1 cellular context compared by ENCODE assay signal in the genomic region with DNA sequence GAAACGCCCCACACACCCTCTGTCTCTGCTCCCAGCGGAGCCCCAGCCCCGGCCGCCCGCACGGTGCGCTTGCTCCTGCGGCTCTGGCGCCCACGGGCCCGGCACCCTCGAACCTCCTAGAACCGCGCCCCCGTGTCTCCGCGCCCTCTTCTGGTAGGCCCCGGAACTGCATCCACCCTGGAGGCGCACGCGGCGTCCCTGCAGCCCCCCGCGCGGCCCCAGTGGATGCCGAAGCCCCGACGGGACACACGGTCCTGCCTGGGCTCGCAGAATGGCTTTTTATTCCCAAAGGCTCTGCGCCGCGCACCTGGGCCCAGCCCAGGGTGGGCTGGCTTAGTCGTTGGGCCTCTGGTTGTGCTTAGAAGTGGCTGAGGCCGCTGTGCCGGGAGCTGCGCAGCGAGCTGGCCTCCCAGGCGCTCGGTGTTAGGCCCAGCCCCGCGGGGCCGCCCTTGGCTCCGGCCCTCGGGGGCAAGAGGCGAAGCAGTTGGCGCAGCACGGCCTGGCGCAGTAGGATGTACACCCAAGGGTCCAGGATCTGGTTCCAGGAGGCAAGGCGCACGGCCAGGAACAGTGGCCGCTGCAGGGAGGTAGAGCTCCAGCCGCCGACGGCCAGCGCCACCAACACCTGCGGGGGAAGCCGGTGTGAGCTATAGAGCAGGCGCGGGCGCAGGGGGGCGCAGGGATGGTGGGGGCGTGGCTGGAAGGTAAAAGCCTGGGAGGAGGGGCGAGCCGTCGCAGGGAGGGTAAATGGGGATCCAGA.
TF ChIP-seq lines count a peak whose summit lies in the region.

No MANE protein-coding gene starts in this region.

TF ChIP-seq in HepG2, 621 proteins besides CTCF, POLR2A, EP300 and RAD21 (continued from another document and continues in another):
- TF ChIP-seq, protein P1, sequence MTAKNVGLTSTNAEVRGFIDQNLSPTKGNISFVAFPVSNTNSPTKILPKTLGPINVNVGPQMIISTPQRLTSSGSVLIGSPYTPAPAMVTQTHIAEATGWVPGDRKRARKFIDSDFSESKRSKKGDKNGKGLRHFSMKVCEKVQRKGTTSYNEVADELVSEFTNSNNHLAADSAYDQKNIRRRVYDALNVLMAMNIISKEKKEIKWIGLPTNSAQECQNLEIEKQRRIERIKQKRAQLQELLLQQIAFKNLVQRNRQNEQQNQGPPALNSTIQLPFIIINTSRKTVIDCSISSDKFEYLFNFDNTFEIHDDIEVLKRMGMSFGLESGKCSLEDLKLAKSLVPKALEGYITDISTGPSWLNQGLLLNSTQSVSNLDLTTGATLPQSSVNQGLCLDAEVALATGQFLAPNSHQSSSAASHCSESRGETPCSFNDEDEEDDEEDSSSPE (CRISPR knock-in tag; IDR thresholded peaks at IDR 0.05): no peak
- TF ChIP-seq TCF7 (IDR thresholded peaks at IDR 0.05; ENCODE audit: low read depth) (no peak), ZBTB7B (CRISPR knock-in tag; IDR thresholded peaks at IDR 0.05) (peak; percentile 93), ZSCAN20 (CRISPR knock-in tag; IDR thresholded peaks at IDR 0.05; ENCODE audit: borderline replicate concordance) (no peak), NKX3-1 (CRISPR knock-in tag; IDR thresholded peaks at IDR 0.05) (no peak), ZNF816 (CRISPR knock-in tag; IDR thresholded peaks at IDR 0.05; ENCODE audit: borderline replicate concordance) (no peak), ZBTB42 (CRISPR knock-in tag; IDR thresholded peaks at IDR 0.05) (no peak), ZNF24 (IDR thresholded peaks at IDR 0.05) (no peak), ZNF614 (CRISPR knock-in tag; IDR thresholded peaks at IDR 0.05; ENCODE audit: borderline replicate concordance) (peak; percentile 40; the same call in 1 of the 2 replicates), ZNF329 (CRISPR knock-in tag; IDR thresholded peaks at IDR 0.05; ENCODE audit: low read depth) (no peak), BCL6 (CRISPR knock-in tag; IDR thresholded peaks at IDR 0.05) (no peak), SP5 (CRISPR knock-in tag; IDR thresholded peaks at IDR 0.05; ENCODE audit: borderline replicate concordance, low read depth) (no peak), CBX1 (IDR thresholded peaks at IDR 0.05; ENCODE audit: low read depth) (no peak), TGIF2 (CRISPR knock-in tag; IDR thresholded peaks at IDR 0.05) (no peak), ZIK1 (CRISPR knock-in tag; IDR thresholded peaks at IDR 0.05; ENCODE audit: borderline replicate concordance, low read depth) (no peak), IRX3 (CRISPR knock-in tag; IDR thresholded peaks at IDR 0.05; ENCODE audit: borderline replicate concordance, low read depth) (no peak), RARA (CRISPR knock-in tag; IDR thresholded peaks at IDR 0.05) (no peak), SP140L (CRISPR knock-in tag; IDR thresholded peaks at IDR 0.05; ENCODE audit: borderline replicate concordance) (no peak), KAT7 (CRISPR knock-in tag; IDR thresholded peaks at IDR 0.05; ENCODE audit: borderline replicate concordance) (no peak), FOXA1 (IDR thresholded peaks at IDR 0.05) (no peak), FOXA1 (CRISPR knock-in tag; IDR thresholded peaks at IDR 0.05) (no peak), NFE2L2 (IDR thresholded peaks at IDR 0.05; ENCODE audit: low read length) (no peak), ZNF484 (CRISPR knock-in tag; IDR thresholded peaks at IDR 0.05; ENCODE audit: borderline replicate concordance, low read depth) (no peak), SMYD3 (CRISPR knock-in tag; IDR thresholded peaks at IDR 0.05) (no peak), SMAD9 (CRISPR knock-in tag; IDR thresholded peaks at IDR 0.05) (no peak), MEIS2 (CRISPR knock-in tag; IDR thresholded peaks at IDR 0.05) (no peak), ZNF17 (CRISPR knock-in tag; IDR thresholded peaks at IDR 0.05) (no peak), SSRP1 (CRISPR knock-in tag; IDR thresholded peaks at IDR 0.05) (no peak), GATAD1 (CRISPR knock-in tag; IDR thresholded peaks at IDR 0.05) (no peak), ZNF33A (CRISPR knock-in tag; IDR thresholded peaks at IDR 0.05; ENCODE audit: borderline replicate concordance) (no peak), ETV5 (CRISPR knock-in tag; IDR thresholded peaks at IDR 0.05; ENCODE audit: borderline replicate concordance) (0 out of 2 replicates have a peak, but pooled peaks have one; percentile 7), DNMT3B (CRISPR knock-in tag; conservative IDR thresholded peaks at IDR 0.05) (no peak), ZNF589 (CRISPR knock-in tag; conservative IDR thresholded peaks at IDR 0.05) (no peak), STAG1 (CRISPR knock-in tag; IDR thresholded peaks at IDR 0.05) (peak; percentile 59), FOXC1 (CRISPR knock-in tag; IDR thresholded peaks at IDR 0.05; ENCODE audit: borderline replicate concordance) (peak; percentile 47; the same call in 1 of the 2 replicates), LCORL (IDR thresholded peaks at IDR 0.05) (no peak), LCORL (CRISPR knock-in tag; IDR thresholded peaks at IDR 0.05) (no peak), ZFP36 (IDR thresholded peaks at IDR 0.05; ENCODE audit: borderline replicate concordance, low read depth, low read length, partially characterized antibody) (no peak), ZNF567 (CRISPR knock-in tag; IDR thresholded peaks at IDR 0.05; ENCODE audit: borderline replicate concordance) (no peak), NFYC (CRISPR knock-in tag; IDR thresholded peaks at IDR 0.05) (no peak), NR2C2 (CRISPR knock-in tag; IDR thresholded peaks at IDR 0.05; ENCODE audit: borderline replicate concordance) (no peak), ZFP41 (CRISPR knock-in tag; IDR thresholded peaks at IDR 0.05; ENCODE audit: borderline replicate concordance) (no peak), HHEX (CRISPR knock-in tag; IDR thresholded peaks at IDR 0.05) (no peak), ZNF263 (CRISPR knock-in tag; IDR thresholded peaks at IDR 0.05) (no peak), ZNF207 (IDR thresholded peaks at IDR 0.05; ENCODE audit: borderline replicate concordance) (no peak), PRMT3 (CRISPR knock-in tag; IDR thresholded peaks at IDR 0.05; ENCODE audit: borderline replicate concordance, low read depth) (no peak), ZNF432 (CRISPR knock-in tag; IDR thresholded peaks at IDR 0.05; ENCODE audit: borderline replicate concordance) (no peak), SIX1 (CRISPR knock-in tag; IDR thresholded peaks at IDR 0.05; ENCODE audit: borderline replicate concordance) (no peak)
- TF ChIP-seq, protein P2, sequence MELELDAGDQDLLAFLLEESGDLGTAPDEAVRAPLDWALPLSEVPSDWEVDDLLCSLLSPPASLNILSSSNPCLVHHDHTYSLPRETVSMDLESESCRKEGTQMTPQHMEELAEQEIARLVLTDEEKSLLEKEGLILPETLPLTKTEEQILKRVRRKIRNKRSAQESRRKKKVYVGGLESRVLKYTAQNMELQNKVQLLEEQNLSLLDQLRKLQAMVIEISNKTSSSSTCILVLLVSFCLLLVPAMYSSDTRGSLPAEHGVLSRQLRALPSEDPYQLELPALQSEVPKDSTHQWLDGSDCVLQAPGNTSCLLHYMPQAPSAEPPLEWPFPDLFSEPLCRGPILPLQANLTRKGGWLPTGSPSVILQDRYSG (CRISPR knock-in tag; IDR thresholded peaks at IDR 0.05): no peak
- TF ChIP-seq, protein P3, sequence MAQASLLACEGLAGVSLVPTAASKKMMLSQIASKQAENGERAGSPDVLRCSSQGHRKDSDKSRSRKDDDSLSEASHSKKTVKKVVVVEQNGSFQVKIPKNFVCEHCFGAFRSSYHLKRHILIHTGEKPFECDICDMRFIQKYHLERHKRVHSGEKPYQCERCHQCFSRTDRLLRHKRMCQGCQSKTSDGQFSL (CRISPR knock-in tag; IDR thresholded peaks at IDR 0.05): no peak
- TF ChIP-seq, protein P4, sequence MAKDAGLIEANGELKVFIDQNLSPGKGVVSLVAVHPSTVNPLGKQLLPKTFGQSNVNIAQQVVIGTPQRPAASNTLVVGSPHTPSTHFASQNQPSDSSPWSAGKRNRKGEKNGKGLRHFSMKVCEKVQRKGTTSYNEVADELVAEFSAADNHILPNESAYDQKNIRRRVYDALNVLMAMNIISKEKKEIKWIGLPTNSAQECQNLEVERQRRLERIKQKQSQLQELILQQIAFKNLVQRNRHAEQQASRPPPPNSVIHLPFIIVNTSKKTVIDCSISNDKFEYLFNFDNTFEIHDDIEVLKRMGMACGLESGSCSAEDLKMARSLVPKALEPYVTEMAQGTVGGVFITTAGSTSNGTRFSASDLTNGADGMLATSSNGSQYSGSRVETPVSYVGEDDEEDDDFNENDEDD (CRISPR knock-in tag; IDR thresholded peaks at IDR 0.05; ENCODE audit: borderline replicate concordance): peak; percentile 52; the same call in 1 of the 2 replicates
- TF ChIP-seq, protein P5, sequence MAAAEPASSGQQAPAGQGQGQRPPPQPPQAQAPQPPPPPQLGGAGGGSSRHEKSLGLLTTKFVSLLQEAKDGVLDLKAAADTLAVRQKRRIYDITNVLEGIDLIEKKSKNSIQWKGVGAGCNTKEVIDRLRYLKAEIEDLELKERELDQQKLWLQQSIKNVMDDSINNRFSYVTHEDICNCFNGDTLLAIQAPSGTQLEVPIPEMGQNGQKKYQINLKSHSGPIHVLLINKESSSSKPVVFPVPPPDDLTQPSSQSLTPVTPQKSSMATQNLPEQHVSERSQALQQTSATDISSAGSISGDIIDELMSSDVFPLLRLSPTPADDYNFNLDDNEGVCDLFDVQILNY (CRISPR knock-in tag; conservative IDR thresholded peaks at IDR 0.05): no peak
- TF ChIP-seq, protein P6, sequence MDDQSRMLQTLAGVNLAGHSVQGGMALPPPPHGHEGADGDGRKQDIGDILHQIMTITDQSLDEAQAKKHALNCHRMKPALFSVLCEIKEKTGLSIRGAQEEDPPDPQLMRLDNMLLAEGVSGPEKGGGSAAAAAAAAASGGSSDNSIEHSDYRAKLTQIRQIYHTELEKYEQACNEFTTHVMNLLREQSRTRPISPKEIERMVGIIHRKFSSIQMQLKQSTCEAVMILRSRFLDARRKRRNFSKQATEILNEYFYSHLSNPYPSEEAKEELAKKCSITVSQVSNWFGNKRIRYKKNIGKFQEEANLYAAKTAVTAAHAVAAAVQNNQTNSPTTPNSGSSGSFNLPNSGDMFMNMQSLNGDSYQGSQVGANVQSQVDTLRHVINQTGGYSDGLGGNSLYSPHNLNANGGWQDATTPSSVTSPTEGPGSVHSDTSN (CRISPR knock-in tag; IDR thresholded peaks at IDR 0.05; ENCODE audit: borderline replicate concordance): no peak
- TF ChIP-seq, protein P7, sequence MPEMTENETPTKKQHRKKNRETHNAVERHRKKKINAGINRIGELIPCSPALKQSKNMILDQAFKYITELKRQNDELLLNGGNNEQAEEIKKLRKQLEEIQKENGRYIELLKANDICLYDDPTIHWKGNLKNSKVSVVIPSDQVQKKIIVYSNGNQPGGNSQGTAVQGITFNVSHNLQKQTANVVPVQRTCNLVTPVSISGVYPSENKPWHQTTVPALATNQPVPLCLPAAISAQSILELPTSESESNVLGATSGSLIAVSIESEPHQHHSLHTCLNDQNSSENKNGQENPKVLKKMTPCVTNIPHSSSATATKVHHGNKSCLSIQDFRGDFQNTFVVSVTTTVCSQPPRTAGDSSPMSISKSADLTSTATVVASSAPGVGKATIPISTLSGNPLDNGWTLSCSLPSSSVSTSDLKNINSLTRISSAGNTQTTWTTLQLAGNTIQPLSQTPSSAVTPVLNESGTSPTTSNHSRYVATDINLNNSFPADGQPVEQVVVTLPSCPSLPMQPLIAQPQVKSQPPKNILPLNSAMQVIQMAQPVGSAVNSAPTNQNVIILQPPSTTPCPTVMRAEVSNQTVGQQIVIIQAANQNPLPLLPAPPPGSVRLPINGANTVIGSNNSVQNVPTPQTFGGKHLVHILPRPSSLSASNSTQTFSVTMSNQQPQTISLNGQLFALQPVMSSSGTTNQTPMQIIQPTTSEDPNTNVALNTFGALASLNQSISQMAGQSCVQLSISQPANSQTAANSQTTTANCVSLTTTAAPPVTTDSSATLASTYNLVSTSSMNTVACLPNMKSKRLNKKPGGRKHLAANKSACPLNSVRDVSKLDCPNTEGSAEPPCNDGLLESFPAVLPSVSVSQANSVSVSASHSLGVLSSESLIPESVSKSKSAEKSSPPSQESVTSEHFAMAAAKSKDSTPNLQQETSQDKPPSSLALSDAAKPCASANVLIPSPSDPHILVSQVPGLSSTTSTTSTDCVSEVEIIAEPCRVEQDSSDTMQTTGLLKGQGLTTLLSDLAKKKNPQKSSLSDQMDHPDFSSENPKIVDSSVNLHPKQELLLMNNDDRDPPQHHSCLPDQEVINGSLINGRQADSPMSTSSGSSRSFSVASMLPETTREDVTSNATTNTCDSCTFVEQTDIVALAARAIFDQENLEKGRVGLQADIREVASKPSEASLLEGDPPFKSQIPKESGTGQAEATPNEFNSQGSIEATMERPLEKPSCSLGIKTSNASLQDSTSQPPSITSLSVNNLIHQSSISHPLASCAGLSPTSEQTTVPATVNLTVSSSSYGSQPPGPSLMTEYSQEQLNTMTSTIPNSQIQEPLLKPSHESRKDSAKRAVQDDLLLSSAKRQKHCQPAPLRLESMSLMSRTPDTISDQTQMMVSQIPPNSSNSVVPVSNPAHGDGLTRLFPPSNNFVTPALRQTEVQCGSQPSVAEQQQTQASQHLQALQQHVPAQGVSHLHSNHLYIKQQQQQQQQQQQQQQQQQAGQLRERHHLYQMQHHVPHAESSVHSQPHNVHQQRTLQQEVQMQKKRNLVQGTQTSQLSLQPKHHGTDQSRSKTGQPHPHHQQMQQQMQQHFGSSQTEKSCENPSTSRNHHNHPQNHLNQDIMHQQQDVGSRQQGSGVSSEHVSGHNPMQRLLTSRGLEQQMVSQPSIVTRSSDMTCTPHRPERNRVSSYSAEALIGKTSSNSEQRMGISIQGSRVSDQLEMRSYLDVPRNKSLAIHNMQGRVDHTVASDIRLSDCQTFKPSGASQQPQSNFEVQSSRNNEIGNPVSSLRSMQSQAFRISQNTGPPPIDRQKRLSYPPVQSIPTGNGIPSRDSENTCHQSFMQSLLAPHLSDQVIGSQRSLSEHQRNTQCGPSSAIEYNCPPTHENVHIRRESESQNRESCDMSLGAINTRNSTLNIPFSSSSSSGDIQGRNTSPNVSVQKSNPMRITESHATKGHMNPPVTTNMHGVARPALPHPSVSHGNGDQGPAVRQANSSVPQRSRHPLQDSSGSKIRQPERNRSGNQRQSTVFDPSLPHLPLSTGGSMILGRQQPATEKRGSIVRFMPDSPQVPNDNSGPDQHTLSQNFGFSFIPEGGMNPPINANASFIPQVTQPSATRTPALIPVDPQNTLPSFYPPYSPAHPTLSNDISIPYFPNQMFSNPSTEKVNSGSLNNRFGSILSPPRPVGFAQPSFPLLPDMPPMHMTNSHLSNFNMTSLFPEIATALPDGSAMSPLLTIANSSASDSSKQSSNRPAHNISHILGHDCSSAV (CRISPR knock-in tag; IDR thresholded peaks at IDR 0.05; ENCODE audit: borderline replicate concordance): no peak
- TF ChIP-seq, protein P8, sequence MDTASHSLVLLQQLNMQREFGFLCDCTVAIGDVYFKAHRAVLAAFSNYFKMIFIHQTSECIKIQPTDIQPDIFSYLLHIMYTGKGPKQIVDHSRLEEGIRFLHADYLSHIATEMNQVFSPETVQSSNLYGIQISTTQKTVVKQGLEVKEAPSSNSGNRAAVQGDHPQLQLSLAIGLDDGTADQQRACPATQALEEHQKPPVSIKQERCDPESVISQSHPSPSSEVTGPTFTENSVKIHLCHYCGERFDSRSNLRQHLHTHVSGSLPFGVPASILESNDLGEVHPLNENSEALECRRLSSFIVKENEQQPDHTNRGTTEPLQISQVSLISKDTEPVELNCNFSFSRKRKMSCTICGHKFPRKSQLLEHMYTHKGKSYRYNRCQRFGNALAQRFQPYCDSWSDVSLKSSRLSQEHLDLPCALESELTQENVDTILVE (CRISPR knock-in tag; IDR thresholded peaks at IDR 0.05): no peak
